Comparison of ENCODE assay signal across 1 cellular context in the genomic region with DNA sequence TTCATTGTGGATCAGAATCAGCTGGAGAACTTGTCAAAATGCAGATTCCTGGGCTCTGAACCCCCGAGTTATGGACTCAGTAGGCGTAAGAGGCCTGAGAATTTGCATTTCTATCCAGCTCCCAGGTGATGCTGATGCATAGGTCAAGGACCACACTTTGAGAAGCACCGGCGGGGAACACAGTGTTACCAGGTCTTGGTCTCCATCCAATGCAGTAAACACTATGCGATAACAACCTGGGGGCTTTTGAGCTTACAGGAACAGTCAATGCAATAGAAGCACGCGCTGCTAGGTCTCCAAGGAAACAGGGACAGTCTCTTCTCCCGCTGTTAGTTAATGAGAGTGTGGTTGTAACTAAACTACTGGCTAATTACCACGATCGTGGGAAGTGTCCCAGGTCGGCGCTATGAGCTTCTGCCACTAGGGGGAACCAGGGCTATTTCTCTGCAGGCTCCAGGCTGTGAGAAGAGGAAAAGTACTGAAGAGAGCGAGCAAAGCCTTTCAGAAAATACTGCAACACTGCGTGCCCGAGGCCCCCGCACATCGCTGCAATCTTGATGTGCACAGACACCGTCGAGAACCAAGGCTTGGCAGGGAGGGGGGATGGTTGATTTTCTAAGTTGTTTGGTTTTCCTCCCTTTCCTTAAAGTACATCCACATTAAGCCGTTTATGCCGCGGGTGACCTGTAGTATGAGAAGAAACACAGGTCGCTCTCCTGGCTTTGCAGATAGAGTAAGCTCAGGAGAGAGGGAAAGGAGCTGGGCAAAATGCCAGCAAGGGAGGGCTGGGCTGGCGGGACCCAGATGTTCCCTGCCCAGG.
TF ChIP-seq lines count a peak whose summit lies in the region.

No MANE protein-coding gene starts in this region.

TF ChIP-seq in HepG2, 621 proteins besides CTCF, POLR2A, EP300 and RAD21 (continued from another document):
- TF ChIP-seq STAG1 (CRISPR knock-in tag; IDR thresholded peaks at IDR 0.05), result peak; percentile 46
- no peak for TF ChIP-seq TCF7 (IDR thresholded peaks at IDR 0.05; ENCODE audit: low read depth)
- TF ChIP-seq ESRRA (CRISPR knock-in tag; IDR thresholded peaks at IDR 0.05; ENCODE audit: low read depth), result no peak
- TF ChIP-seq NFE2L1 (CRISPR knock-in tag; IDR thresholded peaks at IDR 0.05; ENCODE audit: borderline replicate concordance), result no peak
